In genomic region chr3:134437211-134437752, GRCh38 we compare ENCODE assay signal across 21 cellular contexts. TPM values are rescaled to one million over a fixed set of nuclear protein-coding genes. Genes with fewer than 3 reads are reported as not detected.
DNase-seq lines count a peak whose midpoint lies in the region; ATAC-seq, FAIRE-seq and TF ChIP-seq lines count a peak whose summit lies in the region.
"Had no signal": no experiment of that assay in that cellular context is flagged by ENCODE, and none has a peak within 500 bp of the region (broad histone marks: within the 10 kb centered on the region; RNA-seq: fewer than 3 reads in every experiment).

No MANE protein-coding gene starts in this region.

- H3K27me3 ChIP-seq in breast epithelium (no peaks in the 10 kb centered on the region), astrocyte (ENCODE audit: insufficient read depth, low read length) (no peaks in the 10 kb centered on the region), trophoblast cell (ENCODE audit: insufficient read depth, low read length) (no peaks in the 10 kb centered on the region), GM23338 (ENCODE audit: insufficient read depth) (no peaks in the 10 kb centered on the region)

- POLR2A ChIA-PET in MCF 10A (lab: Yijun Ruan, JAX), result interaction anchor here (0.9 to 2.7 kb wide), 5 partner anchors 9 to 65 kb away, joined by 3 to 10 read pairs (median 4); partner anchors contain the start of gene AMOTL2

- H4K8ac ChIP-seq in trophoblast cell (ENCODE audit: low read depth, low read length), result no peak overlapping the region

- H3F3A ChIP-seq in GM23338 (replicated peaks; ENCODE audit: low read depth), result no peaks in the 10 kb centered on the region

- H3K79me2 ChIP-seq in astrocyte (ENCODE audit: insufficient read depth, low read length) (no peaks in the 10 kb centered on the region), trophoblast cell (ENCODE audit: control insufficient read depth, insufficient read depth, low read length, poor library complexity) (no peaks in the 10 kb centered on the region), GM23338 (replicated peaks; ENCODE audit: insufficient read depth) (no peaks in the 10 kb centered on the region)

- H4K20me1 ChIP-seq in astrocyte (ENCODE audit: insufficient read depth, low read length) (no peaks in the 10 kb centered on the region), GM23338 (replicated peaks; ENCODE audit: insufficient read depth) (no peaks in the 10 kb centered on the region)

- H3K9me2 ChIP-seq in GM23338 (ENCODE audit: insufficient read depth), result no peaks in the 10 kb centered on the region

- H3K27me3 Mint-ChIP-seq in MCF 10A (ENCODE audit: insufficient read depth, unreplicated experiment) (no peaks in the 10 kb centered on the region), astrocyte (ENCODE audit: low read depth, unreplicated experiment) (peaks cover 2% of the 10 kb centered on the region), GM23338 (ENCODE audit: insufficient read depth, low read depth, poor library complexity) (peaks cover 6% of the 10 kb centered on the region)

- intact Hi-C loops in MCF 10A (cut with micrococcal nuclease), result no loop called here
- intact Hi-C loops in breast epithelium (cut with DNase I; ENCODE audit: low total_unique reads), result no loop called here

- H3K27ac ChIP-seq in breast epithelium (no peak overlapping the region), astrocyte (ENCODE audit: low read depth, low read length) (no peak overlapping the region), trophoblast cell (ENCODE audit: low read depth, low read length) (no peak overlapping the region), GM23338 (ENCODE audit: low read depth) (no peak overlapping the region)

- CTCF ChIA-PET in MCF 10A (lab: Yijun Ruan, JAX), result interaction anchor here (0.5 to 0.9 kb wide), 3 partner anchors 9 to 37 kb away, joined by 3 to 4 read pairs (median 3); no protein-coding TSS in a partner anchor

- H3K4me2 ChIP-seq in astrocyte (ENCODE audit: low read length), result no peak overlapping the region
- no peak overlapping the region for H3K4me2 ChIP-seq in trophoblast cell (ENCODE audit: low read length)
- no peak overlapping the region for H3K4me2 ChIP-seq in GM23338

- H3K27ac Mint-ChIP-seq in MCF 10A (ENCODE audit: low read depth, unreplicated experiment) (peak overlapping the region; percentile 0), astrocyte (ENCODE audit: unreplicated experiment) (no peak overlapping the region), GM23338 (no peak overlapping the region)

- TF ChIP-seq CTCF in MCF 10A (IDR thresholded peaks at IDR 0.05; ENCODE audit: unreplicated experiment) (no peak), breast epithelium (IDR thresholded peaks at IDR 0.05) (no peak), astrocyte (IDR thresholded peaks at IDR 0.05; ENCODE audit: insufficient read depth, low read depth, low read length) (no peak), fibroblast of villous mesenchyme (IDR thresholded peaks at IDR 0.05; ENCODE audit: insufficient read depth, low read depth, low read length) (no peak), GM23338 (conservative IDR thresholded peaks at IDR 0.05; ENCODE audit: low read depth in 2 of 2) (no peak)

- no peak overlapping the region for H3K4me3 ChIP-seq in breast epithelium
- H3K4me3 ChIP-seq in astrocyte (ENCODE audit: insufficient read depth, low read depth, low read length), result no peak overlapping the region
- no peak overlapping the region for H3K4me3 ChIP-seq in fibroblast of villous mesenchyme (ENCODE audit: low read depth, low read length)
- no peak overlapping the region for H3K4me3 ChIP-seq in trophoblast cell (ENCODE audit: low read depth, low read length)
- H3K4me3 ChIP-seq in GM23338, result no peak overlapping the region

- H3K4me3 Mint-ChIP-seq in MCF 10A (ENCODE audit: unreplicated experiment), result no peak overlapping the region
- no peak overlapping the region for H3K4me3 Mint-ChIP-seq in astrocyte (ENCODE audit: unreplicated experiment)
- no peak overlapping the region for H3K4me3 Mint-ChIP-seq in GM23338

- H3K23ac ChIP-seq in trophoblast cell (ENCODE audit: low read length), result no peak overlapping the region

- no peak overlapping the region for H2BK120ac ChIP-seq in trophoblast cell (ENCODE audit: insufficient read depth, low read length, poor library complexity)

- no TSS peak for BruUV-seq in MCF 10A (replicated peaks; lab: Mats Ljungman, UMichigan)

- no peak overlapping the region for H3K4ac ChIP-seq in trophoblast cell (ENCODE audit: low read depth, low read length)

- no peak for TF ChIP-seq POLR2A in breast epithelium (IDR thresholded peaks at IDR 0.05)

- H3K36me3 Mint-ChIP-seq in MCF 10A (ENCODE audit: insufficient read depth, unreplicated experiment), result no peaks in the 10 kb centered on the region
- H3K36me3 Mint-ChIP-seq in astrocyte (ENCODE audit: low read depth, unreplicated experiment), result no peaks in the 10 kb centered on the region
- no peaks in the 10 kb centered on the region for H3K36me3 Mint-ChIP-seq in GM23338 (ENCODE audit: low read depth)

- H4K12ac ChIP-seq in trophoblast cell (ENCODE audit: low read depth, low read length), result no peak overlapping the region

- H2BK5ac ChIP-seq in trophoblast cell (ENCODE audit: low read depth, low read length, poor library complexity), result no peak overlapping the region

- H3K14ac ChIP-seq in trophoblast cell (ENCODE audit: low read length), result no peak overlapping the region

- H3K36me3 ChIP-seq in breast epithelium (no peaks in the 10 kb centered on the region), astrocyte (ENCODE audit: insufficient read depth, low read length) (no peaks in the 10 kb centered on the region), trophoblast cell (ENCODE audit: control insufficient read depth in 1 of 2, insufficient read depth in 2 of 2, low read length in 2 of 2) (no peaks in the 10 kb centered on the region), GM23338 (ENCODE audit: insufficient read depth) (no peaks in the 10 kb centered on the region)

- H4K91ac ChIP-seq in trophoblast cell (ENCODE audit: low read depth, low read length), result no peak overlapping the region

- no peak overlapping the region for H2AK5ac ChIP-seq in trophoblast cell (ENCODE audit: low read length)

- no peaks in the 10 kb centered on the region for H3K4me1 ChIP-seq in breast epithelium
- H3K4me1 ChIP-seq in astrocyte (ENCODE audit: insufficient read depth, low read length), result no peaks in the 10 kb centered on the region
- peaks cover 2 to 4% of the 10 kb centered on the region in 2 experiments for H3K4me1 ChIP-seq in trophoblast cell (ENCODE audit: control insufficient read depth in 1 of 2, insufficient read depth in 2 of 2, low read length in 2 of 2)
- H3K4me1 ChIP-seq in GM23338 (ENCODE audit: insufficient read depth), result no peaks in the 10 kb centered on the region

- DNase-seq in MCF 10A (ENCODE audit: unreplicated experiment) (no peak), breast epithelium (ENCODE audit: low spot score in 2 of 2) (no peak), astrocyte (ENCODE audit: low read depth) (no peak), fibroblast of villous mesenchyme (ENCODE audit: low read depth) (peak; percentile 57), trophoblast cell (no peak), GM23338 (ENCODE audit: low spot score) (no peak), NCI-H82 treated with DMSO at 0.1 percent for 48 hours (lab: John Stamatoyannopoulos, UW; ENCODE audit: unreplicated experiment) (no peak), GM19238 (ENCODE audit: insufficient read length, low spot score) (no peak)
- DNase-seq: C1 segment of cervical spinal cord, DMS 273 treated with DMSO at 0.1 percent for 48 hours, Karpas-422, MM.1S, NCI-H1105, NCI-H1694, NCI-H2107, NCI-H345, NCI-H526 treated with DMSO at 0.1 percent for 48 hours, SHP77 treated with DMSO at 0.1 percent for 48 hours had no signal

- no peaks in the 10 kb centered on the region for H3K9me3 ChIP-seq in breast epithelium
- H3K9me3 ChIP-seq in astrocyte (ENCODE audit: insufficient read depth, low read depth, low read length), result no peaks in the 10 kb centered on the region
- H3K9me3 ChIP-seq in trophoblast cell (ENCODE audit: insufficient read depth, low read depth, low read length), result peaks cover 1% of the 10 kb centered on the region

- H2AFZ ChIP-seq in astrocyte (ENCODE audit: low read depth, low read length) (no peak overlapping the region), trophoblast cell (ENCODE audit: insufficient read depth, low read length, poor library complexity) (no peak overlapping the region), GM23338 (no peak overlapping the region; the same call in 1 of the 2 replicates)

- ATAC-seq in GM23338, result no peak

- WGBS in trophoblast cell (ENCODE audit: extremely low coverage, insufficient coverage, insufficient read length), result no CpG with 5 or more reads among the region's 3 CpGs

- no peaks in the 10 kb centered on the region for H3K79me1 ChIP-seq in trophoblast cell (ENCODE audit: low read length)

- H3K18ac ChIP-seq in trophoblast cell (ENCODE audit: low read length), result no peak overlapping the region

- H3K9me3 Mint-ChIP-seq in MCF 10A (ENCODE audit: unreplicated experiment), result no peaks in the 10 kb centered on the region
- H3K9me3 Mint-ChIP-seq in astrocyte (ENCODE audit: unreplicated experiment), result no peaks in the 10 kb centered on the region
- H3K9me3 Mint-ChIP-seq in GM23338, result no peaks in the 10 kb centered on the region

- H3K9ac ChIP-seq in astrocyte (ENCODE audit: low read length) (no peak overlapping the region), trophoblast cell (ENCODE audit: low read length) (no peak overlapping the region)

- H3K4me1 Mint-ChIP-seq in MCF 10A (ENCODE audit: insufficient read depth, unreplicated experiment) (peaks cover 23% of the 10 kb centered on the region), astrocyte (ENCODE audit: low read depth, unreplicated experiment) (peaks cover 22% of the 10 kb centered on the region), GM23338 (peaks cover 4% of the 10 kb centered on the region; the same call in 2 of the 3 replicates)

- FAIRE-seq in astrocyte (lab: Jason Lieb, UNC), result peak; percentile 64
- FAIRE-seq: GM19239, H54, RCC 7860 had no signal

- H2BK12ac ChIP-seq in trophoblast cell (ENCODE audit: low read length), result no peak overlapping the region

TF ChIP-seq in GM23338, 12 proteins besides CTCF, POLR2A, EP300 and RAD21 (continues in another document):
- no peak for TF ChIP-seq STAT1 (IDR thresholded peaks at IDR 0.05; ENCODE audit: unreplicated experiment)
- TF ChIP-seq ZNF331 (CRISPR knock-in tag; IDR thresholded peaks at IDR 0.05; ENCODE audit: low read depth), result no peak

RNA-seq across cellular contexts. Expression of gene ANAPC13, which starts 48.5 kb away (rescaled TPM):
- 61.5 and 78.4 TPM in 2 replicates for total RNA-seq in MCF 10A (2022)
- 10 to 100 TPM; 56.0 to 68.3 (median 66.1) TPM for total RNA-seq in breast epithelium
- 52.5 and 61.0 TPM in 2 replicates for total RNA-seq in astrocyte
- total RNA-seq in fibroblast of villous mesenchyme, result 57.0 and 95.9 TPM in 2 replicates
- 33.6 and 35.5 TPM in 2 replicates for polyA plus RNA-seq in trophoblast cell (2013)
- 44.4 and 50.9 TPM in 2 replicates for total RNA-seq in GM23338 (2014; rRNA removed; shearing (Covaris generic))
- polyA plus RNA-seq in GM23338 (2016; fragmentation: Nextera tagmentation; extraction: Ambion mirVana), result 61.1 and 76.8 TPM in 2 replicates

RNA-seq across cellular contexts. Expression of gene CEP63, which starts 48.6 kb away (rescaled TPM):
- total RNA-seq in MCF 10A (2022), result 37.0 and 40.0 TPM in 2 replicates
- 10 to 100 TPM; 31.8 to 38.9 (median 33.1) TPM for total RNA-seq in breast epithelium
- 20.2 and 21.3 TPM in 2 replicates for total RNA-seq in astrocyte
- total RNA-seq in fibroblast of villous mesenchyme, result 13.8 and 21.9 TPM in 2 replicates
- polyA plus RNA-seq in trophoblast cell (2013), result 22.4 and 24.0 TPM in 2 replicates
- 15.1 and 17.2 TPM in 2 replicates for total RNA-seq in GM23338 (2014; rRNA removed; shearing (Covaris generic))
- 34.6 and 53.9 TPM in 2 replicates for polyA plus RNA-seq in GM23338 (2016; fragmentation: Nextera tagmentation; extraction: Ambion mirVana)
